ENCODE assay signal across 13 cellular contexts in the genomic region with DNA sequence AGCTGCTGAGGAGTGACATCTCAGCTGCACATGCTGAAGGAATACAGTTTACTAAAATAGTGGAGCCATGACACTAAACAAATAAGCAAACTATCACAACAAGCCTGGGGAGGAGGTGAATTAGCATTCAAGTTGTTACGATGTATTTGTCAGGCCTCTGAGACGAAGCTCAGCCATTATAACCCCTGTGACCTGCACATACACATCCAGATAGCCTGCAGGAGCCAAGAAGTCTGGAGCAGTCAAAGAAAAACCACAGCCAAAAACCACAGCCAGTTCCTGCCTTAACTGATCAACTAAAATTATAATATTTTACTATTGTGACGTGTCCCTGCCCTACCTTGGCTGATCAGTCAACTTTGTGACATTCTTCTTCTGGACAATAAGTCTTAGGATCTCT.
DNase-seq lines count a peak whose midpoint lies in the region; ATAC-seq and TF ChIP-seq lines count a peak whose summit lies in the region.
"Had no signal": no experiment of that assay in that cellular context is flagged by ENCODE, and none has a peak within 500 bp of the region (broad histone marks: within the 10 kb centered on the region; RNA-seq: fewer than 3 reads in every experiment).

No MANE protein-coding gene starts in this region.

- CTCF ChIA-PET in activated CD4-positive, alpha-beta memory T cell treated with anti-CD3 and anti-CD28 coated beads, Interleukin-2, amount 10 ng/mL, durations not matched to agents 7 days and 5 days (lab: Charles Lee): interaction anchor here (0.6 kb wide), 1 partner anchor 47 kb away, joined by 3 read pairs; no protein-coding TSS in a partner anchor
- CTCF ChIA-PET in activated CD4-positive, alpha-beta memory T cell treated with anti-CD3 and anti-CD28 coated beads for 36 hours (lab: Charles Lee): no interaction called here

- H3K4me3 Mint-ChIP-seq in activated CD4-positive, alpha-beta memory T cell treated with anti-CD3 and anti-CD28 coated beads, Interleukin-2, amount 10 ng/mL, durations not matched to agents 7 days and 5 days: no peak overlapping the region
- no peak overlapping the region for H3K4me3 Mint-ChIP-seq in activated CD4-positive, alpha-beta memory T cell treated with anti-CD3 and anti-CD28 coated beads for 36 hours
- H3K4me3 Mint-ChIP-seq in T-helper 2 cell treated with Interferon-gamma antibody and Interleukin-4, amounts not matched to agents 5 μg/mL and 100 μg/mL, for 36 hours: peak overlapping the region; percentile 44
- H3K4me3 Mint-ChIP-seq in nephron progenitor cell: no peak overlapping the region

- peak; percentile 81 for ATAC-seq in HG03442 (IDR thresholded peaks at IDR 0.05; ENCODE audit: unreplicated experiment)
- no peak for ATAC-seq in HG03521 (IDR thresholded peaks at IDR 0.05; ENCODE audit: unreplicated experiment)
- no peak for ATAC-seq in GM21786 (IDR thresholded peaks at IDR 0.05; ENCODE audit: unreplicated experiment)
- no peak for ATAC-seq in GM18519 (IDR thresholded peaks at IDR 0.05; ENCODE audit: low FRiP score, unreplicated experiment)

- TF ChIP-seq CTCF in nephron progenitor cell (IDR thresholded peaks at IDR 0.05): no peak

- peaks cover 86% of the 10 kb centered on the region for H3K36me3 Mint-ChIP-seq in activated CD4-positive, alpha-beta memory T cell treated with anti-CD3 and anti-CD28 coated beads, Interleukin-2, amount 10 ng/mL, durations not matched to agents 7 days and 5 days (ENCODE audit: low read depth)
- H3K36me3 Mint-ChIP-seq in activated CD4-positive, alpha-beta memory T cell treated with anti-CD3 and anti-CD28 coated beads for 36 hours: peaks cover 70% of the 10 kb centered on the region
- peaks cover 81% of the 10 kb centered on the region for H3K36me3 Mint-ChIP-seq in T-helper 2 cell treated with Interferon-gamma antibody and Interleukin-4, amounts not matched to agents 5 μg/mL and 100 μg/mL, for 36 hours (ENCODE audit: low read depth)
- peaks cover 83% of the 10 kb centered on the region for H3K36me3 Mint-ChIP-seq in nephron progenitor cell (ENCODE audit: low read depth)

- H3K27me3 Mint-ChIP-seq in activated CD4-positive, alpha-beta memory T cell treated with anti-CD3 and anti-CD28 coated beads, Interleukin-2, amount 10 ng/mL, durations not matched to agents 7 days and 5 days: no peaks in the 10 kb centered on the region
- H3K27me3 Mint-ChIP-seq in activated CD4-positive, alpha-beta memory T cell treated with anti-CD3 and anti-CD28 coated beads for 36 hours: no peaks in the 10 kb centered on the region
- H3K27me3 Mint-ChIP-seq in T-helper 2 cell treated with Interferon-gamma antibody and Interleukin-4, amounts not matched to agents 5 μg/mL and 100 μg/mL, for 36 hours (ENCODE audit: low read depth): no peaks in the 10 kb centered on the region
- H3K27me3 Mint-ChIP-seq in nephron progenitor cell (ENCODE audit: low read depth, poor library complexity): no peaks in the 10 kb centered on the region

- POLR2A ChIA-PET in activated CD4-positive, alpha-beta memory T cell treated with anti-CD3 and anti-CD28 coated beads, Interleukin-2, amount 10 ng/mL, durations not matched to agents 7 days and 5 days (lab: Charles Lee): no interaction called here
- POLR2A ChIA-PET in activated CD4-positive, alpha-beta memory T cell treated with anti-CD3 and anti-CD28 coated beads for 36 hours (lab: Charles Lee): no interaction called here

- intact Hi-C loops in activated CD4-positive, alpha-beta memory T cell treated with anti-CD3 and anti-CD28 coated beads for 36 hours (cut with micrococcal nuclease): no loop called here

- H3K27ac Mint-ChIP-seq in activated CD4-positive, alpha-beta memory T cell treated with anti-CD3 and anti-CD28 coated beads, Interleukin-2, amount 10 ng/mL, durations not matched to agents 7 days and 5 days: peak overlapping the region; percentile 57
- H3K27ac Mint-ChIP-seq in activated CD4-positive, alpha-beta memory T cell treated with anti-CD3 and anti-CD28 coated beads for 36 hours: no peak overlapping the region
- peak overlapping the region; percentile 66 for H3K27ac Mint-ChIP-seq in T-helper 2 cell treated with Interferon-gamma antibody and Interleukin-4, amounts not matched to agents 5 μg/mL and 100 μg/mL, for 36 hours
- H3K27ac Mint-ChIP-seq in nephron progenitor cell: peak overlapping the region; percentile 94

- H3K4me1 Mint-ChIP-seq in activated CD4-positive, alpha-beta memory T cell treated with anti-CD3 and anti-CD28 coated beads, Interleukin-2, amount 10 ng/mL, durations not matched to agents 7 days and 5 days: peaks cover 31% of the 10 kb centered on the region
- peaks cover 10% of the 10 kb centered on the region for H3K4me1 Mint-ChIP-seq in activated CD4-positive, alpha-beta memory T cell treated with anti-CD3 and anti-CD28 coated beads for 36 hours (ENCODE audit: low read depth)
- H3K4me1 Mint-ChIP-seq in T-helper 2 cell treated with Interferon-gamma antibody and Interleukin-4, amounts not matched to agents 5 μg/mL and 100 μg/mL, for 36 hours (ENCODE audit: low read depth): peaks cover 34% of the 10 kb centered on the region
- H3K4me1 Mint-ChIP-seq in nephron progenitor cell: peaks cover 22% of the 10 kb centered on the region

- peak; percentile 55 for DNase-seq in activated CD4-positive, alpha-beta memory T cell treated with anti-CD3 and anti-CD28 coated beads, Interleukin-2, amount 10 ng/mL, durations not matched to agents 7 days and 5 days
- DNase-seq in activated CD4-positive, alpha-beta memory T cell treated with anti-CD3 and anti-CD28 coated beads for 36 hours: no peak
- DNase-seq in T-helper 2 cell treated with Interferon-gamma antibody and Interleukin-4, amounts not matched to agents 5 μg/mL and 100 μg/mL, for 36 hours (ENCODE audit: low spot score): peak; percentile 13
- DNase-seq in nephron progenitor cell: no peak
- DNase-seq: activated CD4-positive, CD25-positive, alpha-beta regulatory T cell; activated naive CD4-positive, alpha-beta T cell treated with Interleukin-2 at 50 U/mL for 16 hours; head of caudate nucleus; NCI-H1092; thyroid gland had no signal

- peaks cover 10% of the 10 kb centered on the region for H3K9me3 Mint-ChIP-seq in activated CD4-positive, alpha-beta memory T cell treated with anti-CD3 and anti-CD28 coated beads, Interleukin-2, amount 10 ng/mL, durations not matched to agents 7 days and 5 days
- H3K9me3 Mint-ChIP-seq in activated CD4-positive, alpha-beta memory T cell treated with anti-CD3 and anti-CD28 coated beads for 36 hours: peaks cover 11% of the 10 kb centered on the region
- peaks cover 9% of the 10 kb centered on the region for H3K9me3 Mint-ChIP-seq in T-helper 2 cell treated with Interferon-gamma antibody and Interleukin-4, amounts not matched to agents 5 μg/mL and 100 μg/mL, for 36 hours
- peaks cover 8% of the 10 kb centered on the region for H3K9me3 Mint-ChIP-seq in nephron progenitor cell

Comparison
In these comparisons a context has a peak if more than half of its experiments do, and no peak if none do; other contexts are left out.
1. DNase-seq: peak in activated CD4-positive, alpha-beta memory T cell treated with anti-CD3 and anti-CD28 coated beads, Interleukin-2, amount 10 ng/mL, durations not matched to agents 7 days and 5 days (single experiment) and T-helper 2 cell treated with Interferon-gamma antibody and Interleukin-4, amounts not matched to agents 5 μg/mL and 100 μg/mL, for 36 hours (single experiment); none in activated CD4-positive, alpha-beta memory T cell treated with anti-CD3 and anti-CD28 coated beads for 36 hours (single experiment) and nephron progenitor cell (single experiment).